1 cellular context compared by ENCODE assay signal in the genomic region with DNA sequence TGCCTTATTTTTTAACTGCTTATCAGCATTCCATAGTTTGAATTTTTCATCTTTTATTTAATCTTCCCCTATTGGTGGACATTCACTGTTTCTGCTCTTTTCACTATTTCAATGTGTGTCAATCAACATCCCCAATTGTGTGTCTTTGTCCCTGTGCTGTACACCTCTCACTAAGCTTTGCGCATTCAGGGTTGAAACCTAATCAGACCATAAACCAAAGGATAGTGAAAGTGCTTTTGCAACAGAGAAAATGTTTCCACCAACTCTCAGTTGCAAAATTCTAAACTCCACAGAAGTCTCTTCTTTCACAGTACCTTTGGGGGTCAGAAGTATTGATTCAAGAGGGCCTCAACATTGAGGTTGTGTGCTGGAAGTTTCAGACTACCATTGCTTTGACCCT.
TF ChIP-seq lines count a peak whose summit lies in the region.

No MANE protein-coding gene starts in this region.

TF ChIP-seq in SK-N-SH, 30 proteins besides CTCF, POLR2A, EP300 and RAD21 (continued from another document):
- TF ChIP-seq, protein P1, sequence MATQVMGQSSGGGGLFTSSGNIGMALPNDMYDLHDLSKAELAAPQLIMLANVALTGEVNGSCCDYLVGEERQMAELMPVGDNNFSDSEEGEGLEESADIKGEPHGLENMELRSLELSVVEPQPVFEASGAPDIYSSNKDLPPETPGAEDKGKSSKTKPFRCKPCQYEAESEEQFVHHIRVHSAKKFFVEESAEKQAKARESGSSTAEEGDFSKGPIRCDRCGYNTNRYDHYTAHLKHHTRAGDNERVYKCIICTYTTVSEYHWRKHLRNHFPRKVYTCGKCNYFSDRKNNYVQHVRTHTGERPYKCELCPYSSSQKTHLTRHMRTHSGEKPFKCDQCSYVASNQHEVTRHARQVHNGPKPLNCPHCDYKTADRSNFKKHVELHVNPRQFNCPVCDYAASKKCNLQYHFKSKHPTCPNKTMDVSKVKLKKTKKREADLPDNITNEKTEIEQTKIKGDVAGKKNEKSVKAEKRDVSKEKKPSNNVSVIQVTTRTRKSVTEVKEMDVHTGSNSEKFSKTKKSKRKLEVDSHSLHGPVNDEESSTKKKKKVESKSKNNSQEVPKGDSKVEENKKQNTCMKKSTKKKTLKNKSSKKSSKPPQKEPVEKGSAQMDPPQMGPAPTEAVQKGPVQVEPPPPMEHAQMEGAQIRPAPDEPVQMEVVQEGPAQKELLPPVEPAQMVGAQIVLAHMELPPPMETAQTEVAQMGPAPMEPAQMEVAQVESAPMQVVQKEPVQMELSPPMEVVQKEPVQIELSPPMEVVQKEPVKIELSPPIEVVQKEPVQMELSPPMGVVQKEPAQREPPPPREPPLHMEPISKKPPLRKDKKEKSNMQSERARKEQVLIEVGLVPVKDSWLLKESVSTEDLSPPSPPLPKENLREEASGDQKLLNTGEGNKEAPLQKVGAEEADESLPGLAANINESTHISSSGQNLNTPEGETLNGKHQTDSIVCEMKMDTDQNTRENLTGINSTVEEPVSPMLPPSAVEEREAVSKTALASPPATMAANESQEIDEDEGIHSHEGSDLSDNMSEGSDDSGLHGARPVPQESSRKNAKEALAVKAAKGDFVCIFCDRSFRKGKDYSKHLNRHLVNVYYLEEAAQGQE (IDR thresholded peaks at IDR 0.05; ENCODE audit: low read depth, low read length) = no peak
- TF ChIP-seq TCF12 (IDR thresholded peaks at IDR 0.05) (no peak), SMC3 (IDR thresholded peaks at IDR 0.05; ENCODE audit: low read depth, low read length) (no peak), POLR2AphosphoS5 (IDR thresholded peaks at IDR 0.05; ENCODE audit: low read depth, low read length) (no peak), FOXJ3 (CRISPR knock-in tag; IDR thresholded peaks at IDR 0.05) (no peak)
